ENCODE assay signal across 1 cellular context in the genomic region with DNA sequence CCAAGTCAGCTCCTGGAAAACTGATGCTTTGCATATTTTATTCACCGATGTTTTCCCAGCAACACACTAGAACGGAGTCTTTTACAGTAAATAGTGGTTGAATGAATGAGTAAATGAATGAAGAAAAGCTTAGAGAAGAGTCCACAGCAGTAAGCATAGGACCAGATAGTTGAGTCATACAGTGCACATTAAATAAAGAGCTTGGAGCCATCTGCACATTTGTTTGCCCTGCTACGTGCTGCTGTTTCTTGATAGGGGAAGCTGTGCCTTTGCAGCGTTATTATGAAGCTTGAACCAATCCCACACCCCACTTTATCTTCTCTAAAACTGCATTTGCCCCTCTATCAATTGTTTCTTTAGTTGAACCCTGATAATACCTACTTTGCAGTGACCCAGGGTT.
TF ChIP-seq lines count a peak whose summit lies in the region.

No MANE protein-coding gene starts in this region.

TF ChIP-seq in HEK293, 187 proteins besides CTCF, POLR2A, EP300 and RAD21 (continued from another document):
- TF ChIP-seq, protein P1, sequence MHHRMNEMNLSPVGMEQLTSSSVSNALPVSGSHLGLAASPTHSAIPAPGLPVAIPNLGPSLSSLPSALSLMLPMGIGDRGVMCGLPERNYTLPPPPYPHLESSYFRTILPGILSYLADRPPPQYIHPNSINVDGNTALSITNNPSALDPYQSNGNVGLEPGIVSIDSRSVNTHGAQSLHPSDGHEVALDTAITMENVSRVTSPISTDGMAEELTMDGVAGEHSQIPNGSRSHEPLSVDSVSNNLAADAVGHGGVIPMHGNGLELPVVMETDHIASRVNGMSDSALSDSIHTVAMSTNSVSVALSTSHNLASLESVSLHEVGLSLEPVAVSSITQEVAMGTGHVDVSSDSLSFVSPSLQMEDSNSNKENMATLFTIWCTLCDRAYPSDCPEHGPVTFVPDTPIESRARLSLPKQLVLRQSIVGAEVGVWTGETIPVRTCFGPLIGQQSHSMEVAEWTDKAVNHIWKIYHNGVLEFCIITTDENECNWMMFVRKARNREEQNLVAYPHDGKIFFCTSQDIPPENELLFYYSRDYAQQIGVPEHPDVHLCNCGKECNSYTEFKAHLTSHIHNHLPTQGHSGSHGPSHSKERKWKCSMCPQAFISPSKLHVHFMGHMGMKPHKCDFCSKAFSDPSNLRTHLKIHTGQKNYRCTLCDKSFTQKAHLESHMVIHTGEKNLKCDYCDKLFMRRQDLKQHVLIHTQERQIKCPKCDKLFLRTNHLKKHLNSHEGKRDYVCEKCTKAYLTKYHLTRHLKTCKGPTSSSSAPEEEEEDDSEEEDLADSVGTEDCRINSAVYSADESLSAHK (tag by site-specific recombination; IDR thresholded peaks at IDR 0.05) = no peak
- TF ChIP-seq ZNF521 (tag by site-specific recombination; IDR thresholded peaks at IDR 0.05) (no peak), ZNF623 (tag by site-specific recombination; IDR thresholded peaks at IDR 0.05) (no peak), ZNF596 (tag by site-specific recombination; IDR thresholded peaks at IDR 0.05) (no peak)
